8 cellular contexts compared by ENCODE assay signal in the genomic region with DNA sequence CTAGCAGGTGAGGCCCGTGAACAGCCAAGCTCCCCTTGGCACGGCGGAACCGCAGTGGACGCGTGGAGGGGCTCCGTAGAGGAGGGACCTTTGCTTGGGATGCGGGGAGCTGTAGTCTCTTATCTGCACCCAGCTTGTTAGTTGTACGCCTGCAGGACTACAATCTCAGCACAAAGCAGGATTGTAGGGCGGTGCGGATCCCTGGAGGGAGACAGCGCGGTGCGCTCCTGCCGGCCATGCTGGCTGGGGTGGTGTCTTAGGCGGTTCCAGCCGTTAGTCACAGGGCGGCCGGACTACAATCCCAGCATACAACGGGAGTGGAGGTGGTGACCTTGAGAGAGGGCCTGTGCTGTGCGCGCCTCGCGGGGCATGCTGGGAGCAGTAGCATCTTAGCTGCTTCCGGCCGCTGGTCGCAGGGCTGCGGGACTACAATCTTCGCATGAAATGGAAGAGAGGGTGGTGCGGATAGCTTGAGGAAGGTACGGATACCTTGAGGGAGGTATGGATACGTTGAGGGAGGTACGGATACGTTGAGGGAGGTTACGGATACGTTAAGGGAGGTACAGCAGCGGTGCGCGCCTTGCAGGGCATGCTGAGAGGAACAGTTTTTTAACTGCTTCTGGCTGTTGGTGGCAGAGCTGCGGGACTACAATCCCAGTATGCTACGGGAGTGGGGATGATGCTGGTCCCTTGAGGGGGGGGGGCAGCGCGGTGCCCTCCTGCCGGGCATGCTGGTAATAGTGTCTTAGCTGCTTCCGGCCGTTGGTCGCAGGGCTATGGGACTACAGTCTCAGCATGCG.
DNase-seq lines count a peak whose midpoint lies in the region; ATAC-seq and TF ChIP-seq lines count a peak whose summit lies in the region.

No MANE protein-coding gene starts in this region.

- H3K36me3 ChIP-seq in esophagus squamous epithelium, result peaks cover 0 to 15% (median 0%) of the 10 kb centered on the region in 3 donors

- peaks cover 8 to 24% of the 10 kb centered on the region in 2 donors for H3K36me3 Mint-ChIP-seq in activated T-cell treated with anti-CD3 and anti-CD28 coated beads, Interleukin-2, amount 50 U/mL, for 72 hours (ENCODE audit: insufficient read depth in 2 of 2)

- DNase-seq in DMS53 (lab: John Stamatoyannopoulos, UW) (peak; percentile 95), esophagus squamous epithelium (lab: John Stamatoyannopoulos, UW) (peak; percentile 66), myocyte (ENCODE audit: low read depth) (peak; percentile 96)
- DNase-seq in Jurkat, Clone E6-1 (ENCODE audit: low read depth, low spot score), result peak; percentile 91
- DNase-seq in activated T-cell treated with anti-CD3 and anti-CD28 coated beads, Interleukin-2, amount 50 U/mL, for 72 hours, result peak; percentile 90 to 94
- DNase-seq in stimulated activated CD8-positive, alpha-beta memory T cell treated with anti-CD3 and anti-CD28 coated beads, Interleukin-7, amount 100 ng/mL, for 4 hours (ENCODE audit: low read depth in 2 of 2), result peak; percentile 89 to 90

- WGBS in esophagus squamous epithelium, 2 donors, result 0 to 2% methylated on average over 26 to 28 of the region's 48 CpGs

- no peaks in the 10 kb centered on the region for H3K9me3 Mint-ChIP-seq in activated T-cell treated with anti-CD3 and anti-CD28 coated beads, Interleukin-2, amount 50 U/mL, for 72 hours

- intact Hi-C loops in esophagus squamous epithelium (cut with DNase I), result no loop called here

- peak overlapping the region; percentile 80 for H3K4me3 ChIP-seq in Jurkat, Clone E6-1 (ENCODE audit: low read length)
- H3K4me3 ChIP-seq in esophagus squamous epithelium, result peak overlapping the region; percentile 57 to 96 (median 87)

- ATAC-seq in GM21717 (IDR thresholded peaks at IDR 0.05; ENCODE audit: unreplicated experiment), result peak; percentile 91
- peak; percentile 94 to 95 for ATAC-seq in activated T-cell treated with anti-CD3 and anti-CD28 coated beads, Interleukin-2, amount 50 U/mL, for 72 hours (replicated peaks in 1 of 2)

- peak in 3 of 4 donors; percentile 37 to 77 (median 69) for TF ChIP-seq POLR2A in esophagus squamous epithelium (IDR thresholded peaks at IDR 0.05)

- peak overlapping the region; percentile 88 to 98 (median 96) for H3K27ac ChIP-seq in esophagus squamous epithelium

- H3K27me3 ChIP-seq in esophagus squamous epithelium, result no peaks in the 10 kb centered on the region

- peaks cover 10 to 35% (median 20%) of the 10 kb centered on the region in 3 donors for H3K4me1 ChIP-seq in esophagus squamous epithelium

- peak overlapping the region; percentile 90 for H3K27ac Mint-ChIP-seq in activated T-cell treated with anti-CD3 and anti-CD28 coated beads, Interleukin-2, amount 50 U/mL, for 72 hours

- H3K9me3 ChIP-seq in esophagus squamous epithelium, result no peaks in the 10 kb centered on the region

- H3K27me3 Mint-ChIP-seq in activated T-cell treated with anti-CD3 and anti-CD28 coated beads, Interleukin-2, amount 50 U/mL, for 72 hours (ENCODE audit: low read depth), result no peaks in the 10 kb centered on the region

- H3K4me1 Mint-ChIP-seq in activated T-cell treated with anti-CD3 and anti-CD28 coated beads, Interleukin-2, amount 50 U/mL, for 72 hours (ENCODE audit: low read depth), result peaks cover 19% of the 10 kb centered on the region

- H3K4me3 Mint-ChIP-seq in activated T-cell treated with anti-CD3 and anti-CD28 coated beads, Interleukin-2, amount 50 U/mL, for 72 hours, result peak overlapping the region; percentile 92 to 97

- no peak for TF ChIP-seq CTCF in esophagus squamous epithelium (IDR thresholded peaks at IDR 0.05)

TF ChIP-seq in PFSK-1, 5 proteins besides CTCF, POLR2A, EP300 and RAD21:
- TF ChIP-seq, protein P1, sequence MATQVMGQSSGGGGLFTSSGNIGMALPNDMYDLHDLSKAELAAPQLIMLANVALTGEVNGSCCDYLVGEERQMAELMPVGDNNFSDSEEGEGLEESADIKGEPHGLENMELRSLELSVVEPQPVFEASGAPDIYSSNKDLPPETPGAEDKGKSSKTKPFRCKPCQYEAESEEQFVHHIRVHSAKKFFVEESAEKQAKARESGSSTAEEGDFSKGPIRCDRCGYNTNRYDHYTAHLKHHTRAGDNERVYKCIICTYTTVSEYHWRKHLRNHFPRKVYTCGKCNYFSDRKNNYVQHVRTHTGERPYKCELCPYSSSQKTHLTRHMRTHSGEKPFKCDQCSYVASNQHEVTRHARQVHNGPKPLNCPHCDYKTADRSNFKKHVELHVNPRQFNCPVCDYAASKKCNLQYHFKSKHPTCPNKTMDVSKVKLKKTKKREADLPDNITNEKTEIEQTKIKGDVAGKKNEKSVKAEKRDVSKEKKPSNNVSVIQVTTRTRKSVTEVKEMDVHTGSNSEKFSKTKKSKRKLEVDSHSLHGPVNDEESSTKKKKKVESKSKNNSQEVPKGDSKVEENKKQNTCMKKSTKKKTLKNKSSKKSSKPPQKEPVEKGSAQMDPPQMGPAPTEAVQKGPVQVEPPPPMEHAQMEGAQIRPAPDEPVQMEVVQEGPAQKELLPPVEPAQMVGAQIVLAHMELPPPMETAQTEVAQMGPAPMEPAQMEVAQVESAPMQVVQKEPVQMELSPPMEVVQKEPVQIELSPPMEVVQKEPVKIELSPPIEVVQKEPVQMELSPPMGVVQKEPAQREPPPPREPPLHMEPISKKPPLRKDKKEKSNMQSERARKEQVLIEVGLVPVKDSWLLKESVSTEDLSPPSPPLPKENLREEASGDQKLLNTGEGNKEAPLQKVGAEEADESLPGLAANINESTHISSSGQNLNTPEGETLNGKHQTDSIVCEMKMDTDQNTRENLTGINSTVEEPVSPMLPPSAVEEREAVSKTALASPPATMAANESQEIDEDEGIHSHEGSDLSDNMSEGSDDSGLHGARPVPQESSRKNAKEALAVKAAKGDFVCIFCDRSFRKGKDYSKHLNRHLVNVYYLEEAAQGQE (IDR thresholded peaks at IDR 0.05; ENCODE audit: insufficient read depth in 1 of 2, low read depth in 2 of 2, low read length in 2 of 2), result 0 out of 4 replicates have a peak, but pooled peaks of 1 of the 2 experiments have one; percentile 28
- TF ChIP-seq POLR2AphosphoS5 (IDR thresholded peaks at IDR 0.05; ENCODE audit: low read depth, low read length) (peak; percentile 82), FOXP2 (optimal IDR thresholded peaks at IDR 0.05; ENCODE audit: borderline replicate concordance, extremely low read depth, extremely low read length, insufficient read depth) (peak; percentile 28), TAF1 (IDR thresholded peaks at IDR 0.05; ENCODE audit: borderline replicate concordance, insufficient read depth, low read length) (peak; percentile 62; the same call in 1 of the 2 replicates), SIN3A (IDR thresholded peaks at IDR 0.05; ENCODE audit: borderline replicate concordance, insufficient read depth, low read length) (peak; percentile 53; the same call in 1 of the 2 replicates)

Comparison
In these comparisons a context has a peak if more than half of its experiments do, and no peak if none do; other contexts are left out.
1. Peak in every context shown above with its lines: DNase-seq, ATAC-seq, H3K4me3 ChIP-seq and H3K27ac ChIP-seq.